ENCODE assay signal across 25 cellular contexts in the genomic region with DNA sequence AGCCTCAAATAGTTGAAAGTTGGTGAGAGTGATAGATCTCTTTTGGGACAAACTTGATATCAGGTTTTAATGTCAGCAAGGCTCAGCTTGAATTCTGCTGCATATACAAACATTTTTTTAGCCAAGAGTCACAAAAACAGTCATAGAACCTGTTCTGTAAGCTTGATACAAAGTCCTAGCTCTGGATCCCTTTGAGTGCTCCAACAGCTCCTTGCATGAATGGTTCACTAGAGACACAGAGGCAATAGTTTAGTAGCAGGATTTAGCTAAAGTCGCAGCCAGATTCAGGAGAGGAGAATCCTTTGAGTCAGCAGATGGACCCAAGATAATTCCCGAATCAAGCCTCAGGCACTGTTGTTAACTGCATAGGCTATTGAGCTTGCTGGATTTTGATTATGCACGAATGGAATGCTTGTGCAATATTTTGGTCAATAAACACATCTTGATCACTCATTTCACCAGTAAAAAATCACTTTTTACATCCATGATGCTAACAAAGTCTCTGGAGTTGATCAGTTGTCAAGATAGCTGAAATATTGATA.
DNase-seq lines count a peak whose midpoint lies in the region; ATAC-seq and TF ChIP-seq lines count a peak whose summit lies in the region.
"Had no signal": no experiment of that assay in that cellular context is flagged by ENCODE, and none has a peak within 500 bp of the region (broad histone marks: within the 10 kb centered on the region; RNA-seq: fewer than 3 reads in every experiment).

No MANE protein-coding gene starts in this region.

- no peak overlapping the region for H3K9ac ChIP-seq in parathyroid adenoma
- H3K9ac ChIP-seq: BLaER1 had no signal

- H3K4me2 ChIP-seq in parathyroid adenoma (ENCODE audit: low read length): peak overlapping the region; percentile 20
- H3K4me2 ChIP-seq: BLaER1 had no signal

- no peak overlapping the region for H3K4me3 ChIP-seq in parathyroid adenoma (ENCODE audit: low read depth, low read length)
- H3K4me3 ChIP-seq in Peyer's patch: no peak overlapping the region
- no peak overlapping the region for H3K4me3 ChIP-seq in left lung
- H3K4me3 ChIP-seq: BLaER1 had no signal

- H3K36me3 ChIP-seq in parathyroid adenoma (ENCODE audit: control insufficient read depth, insufficient read depth, low read length): no peaks in the 10 kb centered on the region
- H3K36me3 ChIP-seq in Peyer's patch: no peaks in the 10 kb centered on the region
- H3K36me3 ChIP-seq in left lung: no peaks in the 10 kb centered on the region
- H3K36me3 ChIP-seq: BLaER1 had no signal

- TF ChIP-seq CTCF in parathyroid adenoma (IDR thresholded peaks at IDR 0.05) (no peak), Peyer's patch (IDR thresholded peaks at IDR 0.05) (no peak), left lung (IDR thresholded peaks at IDR 0.05) (no peak)

- intact Hi-C loops in left lung (cut with DNase I): no loop called here

- H3K27me3 ChIP-seq in parathyroid adenoma (ENCODE audit: control insufficient read depth, insufficient read depth, low read length) (no peaks in the 10 kb centered on the region), Peyer's patch (no peaks in the 10 kb centered on the region), left lung (no peaks in the 10 kb centered on the region)
- H3K27me3 ChIP-seq: BLaER1 had no signal

- H3K79me2 ChIP-seq in parathyroid adenoma: no peaks in the 10 kb centered on the region

- TF ChIP-seq POLR2A in Peyer's patch (IDR thresholded peaks at IDR 0.05): no peak

- peak; percentile 6 for DNase-seq in DMS53 (lab: John Stamatoyannopoulos, UW)
- no peak for DNase-seq in DMS53 treated with DMSO at 0.1 percent for 48 hours (lab: John Stamatoyannopoulos, UW; ENCODE audit: unreplicated experiment)
- peak; percentile 49 for DNase-seq in NCI-H82 treated with DMSO at 0.1 percent for 48 hours (lab: John Stamatoyannopoulos, UW; ENCODE audit: unreplicated experiment)
- peak; percentile 6 for DNase-seq in epithelial cell of prostate (ENCODE audit: low read depth, low spot score)
- no peak for DNase-seq in Peyer's patch
- DNase-seq in NCI-H187 (lab: John Stamatoyannopoulos, UW): no peak
- DNase-seq in left lung: no peak
- DNase-seq: ACHN; Caco-2; CD4-positive, alpha-beta T cell; GDM1; Kasumi-1; MM.1S; NCI-H1092; NCI-H1436 treated with DMSO at 0.1 percent for 48 hours; NCI-H2029 treated with DMSO at 0.1 percent for 48 hours; NCI-H2171; NCI-H524 treated with DMSO at 0.1 percent for 48 hours; OCI-M1; RPMI8226; SHP77 had no signal

- ATAC-seq in left lung: no peak
- ATAC-seq: SK-N-SH treated with all-trans-retinoic acid at 6 μM for 48 hours had no signal

- H3K9me3 ChIP-seq in parathyroid adenoma (ENCODE audit: control insufficient read depth, low read length): no peaks in the 10 kb centered on the region
- H3K9me3 ChIP-seq in Peyer's patch: no peaks in the 10 kb centered on the region
- H3K9me3 ChIP-seq in left lung: no peaks in the 10 kb centered on the region
- H3K9me3 ChIP-seq: BLaER1, Caco-2 had no signal

- H2AFZ ChIP-seq in parathyroid adenoma: peak overlapping the region; percentile 51

- H3K4me1 ChIP-seq in parathyroid adenoma: peaks cover 40% of the 10 kb centered on the region
- no peaks in the 10 kb centered on the region for H3K4me1 ChIP-seq in Peyer's patch
- H3K4me1 ChIP-seq in left lung: no peaks in the 10 kb centered on the region
- H3K4me1 ChIP-seq: BLaER1, Caco-2 had no signal

- no peak overlapping the region for H3K27ac ChIP-seq in epithelial cell of prostate
- H3K27ac ChIP-seq in parathyroid adenoma: peak overlapping the region; percentile 75
- H3K27ac ChIP-seq in Peyer's patch: no peak overlapping the region
- H3K27ac ChIP-seq in left lung: no peak overlapping the region
- H3K27ac ChIP-seq: 22Rv1, BLaER1 had no signal

Comparison
In these comparisons a context has a peak if more than half of its experiments do, and no peak if none do; other contexts are left out.
1. DNase-seq: peak in DMS53 (single experiment), NCI-H82 treated with DMSO at 0.1 percent for 48 hours (single experiment) and epithelial cell of prostate (single experiment); none in DMS53 treated with DMSO at 0.1 percent for 48 hours (single experiment), Peyer's patch (0 of 3), NCI-H187 (0 of 2) and left lung (0 of 2).